ENCODE assay signal across 28 cellular contexts in genomic region chr20:59669451-59669850, GRCh38.
"Had no signal": no experiment of that assay in that cellular context is flagged by ENCODE, and none has a peak within 500 bp of the region (broad histone marks: within the 10 kb centered on the region; RNA-seq: fewer than 3 reads in every experiment).

No MANE protein-coding gene starts in this region.

- H3K4me1 ChIP-seq: foreskin keratinocyte, gastroesophageal sphincter, heart left ventricle, left lung, neural progenitor cell, prostate gland, right atrium auricular region, testis, tibial artery, upper lobe of left lung, vagina had no signal

- H3K27ac ChIP-seq: foreskin keratinocyte, gastroesophageal sphincter, heart left ventricle, hepatocyte, left lung, neural progenitor cell, prostate gland, right atrium auricular region, testis, tibial artery, upper lobe of left lung, vagina had no signal

- H3K27me3 ChIP-seq: foreskin keratinocyte, hepatocyte, neural progenitor cell, right atrium auricular region, testis, upper lobe of left lung, vagina had no signal

- H3K9me3 ChIP-seq: gastroesophageal sphincter, heart left ventricle, left lung, prostate gland, right atrium auricular region, testis, tibial artery, upper lobe of left lung, vagina had no signal

- H3K27ac Mint-ChIP-seq: naive thymus-derived CD4-positive, alpha-beta T cell; nephron; neural progenitor cell; stimulated activated effector memory CD8-positive, alpha-beta T cell treated with anti-CD3 and anti-CD28 coated beads, Interleukin-12 subunit alpha, Interleukin-12 subunit beta, amount 100 ng/mL, for 72 hours had no signal

- H3K36me3 Mint-ChIP-seq: naive thymus-derived CD4-positive, alpha-beta T cell; neural progenitor cell; stimulated activated effector memory CD8-positive, alpha-beta T cell treated with anti-CD3 and anti-CD28 coated beads, Interleukin-12 subunit alpha, Interleukin-12 subunit beta, amount 100 ng/mL, for 72 hours had no signal

- H3K4me1 Mint-ChIP-seq: naive thymus-derived CD4-positive, alpha-beta T cell; nephron; neural progenitor cell; stimulated activated effector memory CD8-positive, alpha-beta T cell treated with anti-CD3 and anti-CD28 coated beads, Interleukin-12 subunit alpha, Interleukin-12 subunit beta, amount 100 ng/mL, for 72 hours had no signal

- H3K9ac ChIP-seq: neural progenitor cell had no signal

- DNase-seq: cortex of kidney; effector CD4-positive, alpha-beta T cell; foreskin keratinocyte; heart left ventricle; left cardiac atrium; left lung; mammary epithelial cell; mesendoderm; midbrain; naive thymus-derived CD4-positive, alpha-beta T cell; stimulated activated CD4-positive, alpha-beta T cell treated with anti-CD3 and anti-CD28 coated beads, Interleukin-12 subunit alpha, Interleukin-12 subunit beta, amount 100 ng/mL, for 4 hours; stimulated activated CD4-positive, alpha-beta T cell treated with anti-CD3 and anti-CD28 coated beads, Interleukin-1b, Interleukin-23, amount 100 ng/mL, for 48 hours; stimulated activated CD4-positive, alpha-beta T cell treated with anti-CD3 and anti-CD28 coated beads, Interleukin-4, amount 100 ng/mL, for 1 hour; stimulated activated naive CD8-positive, alpha-beta T cell treated with anti-CD3 and anti-CD28 coated beads, Interleukin-15, Interleukin-2, amounts not matched to agents 100 U/mL and 50 U/mL, for 24 hours; substantia nigra; testis; tibial artery; upper lobe of left lung had no signal

- H3K79me2 ChIP-seq: hepatocyte had no signal

- H3K36me3 ChIP-seq: gastroesophageal sphincter, heart left ventricle, left lung, neural progenitor cell, prostate gland, right atrium auricular region, tibial artery, upper lobe of left lung, vagina had no signal

- H3K4me3 Mint-ChIP-seq: naive thymus-derived CD4-positive, alpha-beta T cell; nephron; neural progenitor cell; stimulated activated effector memory CD8-positive, alpha-beta T cell treated with anti-CD3 and anti-CD28 coated beads, Interleukin-12 subunit alpha, Interleukin-12 subunit beta, amount 100 ng/mL, for 72 hours had no signal

- H2AFZ ChIP-seq: hepatocyte, neural progenitor cell had no signal

- H3K4me2 ChIP-seq: hepatocyte, neural progenitor cell, smooth muscle cell had no signal

- H3K9me3 Mint-ChIP-seq: neural progenitor cell; stimulated activated effector memory CD8-positive, alpha-beta T cell treated with anti-CD3 and anti-CD28 coated beads, Interleukin-12 subunit alpha, Interleukin-12 subunit beta, amount 100 ng/mL, for 72 hours had no signal

- H3K4me3 ChIP-seq: gastroesophageal sphincter, heart left ventricle, hepatocyte, left lung, neural progenitor cell, prostate gland, right atrium auricular region, smooth muscle cell, testis, tibial artery, upper lobe of left lung, vagina had no signal

- ATAC-seq: foreskin keratinocyte; gastroesophageal sphincter; heart left ventricle; left cardiac atrium; left lung; naive thymus-derived CD4-positive, alpha-beta T cell; sciatic nerve; stimulated activated effector memory CD8-positive, alpha-beta T cell treated with anti-CD3 and anti-CD28 coated beads, Interleukin-12 subunit alpha, Interleukin-12 subunit beta, amount 100 ng/mL, for 72 hours; stimulated activated naive CD8-positive, alpha-beta T cell treated with anti-CD3 and anti-CD28 coated beads, Interleukin-15, Interleukin-2, amounts not matched to agents 100 U/mL and 50 U/mL, for 24 hours had no signal
